In genomic region chr18:2895391-2895790, GRCh38 we compare ENCODE assay signal across 21 cellular contexts. TPM values are rescaled to one million over a fixed set of nuclear protein-coding genes. Genes with fewer than 3 reads are reported as not detected.
DNase-seq lines count a peak whose midpoint lies in the region; ATAC-seq and TF ChIP-seq lines count a peak whose summit lies in the region.
"Had no signal": no experiment of that assay in that cellular context is flagged by ENCODE, and none has a peak within 500 bp of the region (broad histone marks: within the 10 kb centered on the region; RNA-seq: fewer than 3 reads in every experiment).

No MANE protein-coding gene starts in this region.

- H3K36me3 Mint-ChIP-seq in activated CD8-positive, alpha-beta memory T cell treated with anti-CD3 and anti-CD28 coated beads, Interleukin-2, amount 10 ng/mL, durations not matched to agents 7 days and 5 days = peaks cover 2% of the 10 kb centered on the region
- peaks cover 30% of the 10 kb centered on the region for H3K36me3 Mint-ChIP-seq in Caco-2 (ENCODE audit: insufficient read depth, unreplicated experiment)
- H3K36me3 Mint-ChIP-seq in endothelial cell (ENCODE audit: low read depth, unreplicated experiment) = peaks cover 9% of the 10 kb centered on the region

- H3K27ac ChIP-seq in parathyroid adenoma = peak overlapping the region; percentile 87
- H3K27ac ChIP-seq: KMS-11 had no signal

- H3K9me3 ChIP-seq in Caco-2 (peaks cover 5% of the 10 kb centered on the region; the same call in 1 of the 2 replicates), parathyroid adenoma (ENCODE audit: control insufficient read depth, low read length) (no peaks in the 10 kb centered on the region)
- H3K9me3 ChIP-seq: HAP-1 had no signal

- no peak overlapping the region for H3K4me3 Mint-ChIP-seq in activated CD8-positive, alpha-beta memory T cell treated with anti-CD3 and anti-CD28 coated beads, Interleukin-2, amount 10 ng/mL, durations not matched to agents 7 days and 5 days
- H3K4me3 Mint-ChIP-seq in Caco-2 (ENCODE audit: unreplicated experiment) (no peak overlapping the region), endothelial cell (ENCODE audit: unreplicated experiment) (no peak overlapping the region)
- H3K4me3 Mint-ChIP-seq: CD8-positive, alpha-beta memory T cell had no signal

- CTCF ChIA-PET in activated CD8-positive, alpha-beta memory T cell treated with anti-CD3 and anti-CD28 coated beads, Interleukin-2, amount 10 ng/mL, durations not matched to agents 7 days and 5 days (lab: Charles Lee) = interaction anchor here (1.2 kb wide), 1 partner anchor 12 kb away, joined by 3 read pairs; no protein-coding TSS in a partner anchor
- CTCF ChIA-PET in Caco-2 (lab: Charles Lee) = interaction anchor here (0.6 kb wide), 1 partner anchor 42 kb away, joined by 3 read pairs; no protein-coding TSS in a partner anchor

- intact Hi-C loops in Caco-2 (cut with micrococcal nuclease; ENCODE audit: unreplicated experiment) = loop anchor here (2.0 kb wide), 1 partner anchor 41 kb away; no protein-coding TSS in a partner anchor

- H2AFZ ChIP-seq in parathyroid adenoma = no peak overlapping the region

- POLR2A ChIA-PET in Caco-2 (lab: Charles Lee) = no interaction called here

- no peak for ATAC-seq in activated CD8-positive, alpha-beta memory T cell treated with anti-CD3 and anti-CD28 coated beads, Interleukin-2, amount 10 ng/mL, durations not matched to agents 7 days and 5 days
- no peak for ATAC-seq in HG03045 (IDR thresholded peaks at IDR 0.05; ENCODE audit: unreplicated experiment)
- no peak for ATAC-seq in GM21515 (IDR thresholded peaks at IDR 0.05; ENCODE audit: unreplicated experiment)
- ATAC-seq in HG03571 (IDR thresholded peaks at IDR 0.05; ENCODE audit: unreplicated experiment) = no peak
- ATAC-seq: Panc1 had no signal

- H3K27me3 ChIP-seq in Caco-2 (replicated peaks; ENCODE audit: control insufficient read depth, insufficient read depth, low read length) (no peaks in the 10 kb centered on the region), parathyroid adenoma (ENCODE audit: control insufficient read depth, insufficient read depth, low read length) (no peaks in the 10 kb centered on the region)

- H3K79me2 ChIP-seq in parathyroid adenoma = peaks cover 46% of the 10 kb centered on the region

- no peak overlapping the region for H3K27ac Mint-ChIP-seq in activated CD8-positive, alpha-beta memory T cell treated with anti-CD3 and anti-CD28 coated beads, Interleukin-2, amount 10 ng/mL, durations not matched to agents 7 days and 5 days
- H3K27ac Mint-ChIP-seq in Caco-2 (ENCODE audit: unreplicated experiment) (peak overlapping the region; percentile 90), endothelial cell (ENCODE audit: unreplicated experiment) (peak overlapping the region; percentile 20)

- H3K4me2 ChIP-seq in parathyroid adenoma (ENCODE audit: low read length) = no peak overlapping the region
- H3K4me2 ChIP-seq: KMS-11 had no signal

- H3K4me3 ChIP-seq in Caco-2 (ENCODE audit: low read depth, low read length) (no peak overlapping the region), parathyroid adenoma (ENCODE audit: low read depth, low read length) (no peak overlapping the region)
- H3K4me3 ChIP-seq: HAP-1 had no signal

- H3K9ac ChIP-seq in parathyroid adenoma = no peak overlapping the region
- H3K9ac ChIP-seq: KMS-11 had no signal

- H3K4me1 ChIP-seq in Caco-2 (peaks cover 34% of the 10 kb centered on the region), parathyroid adenoma (peaks cover 87% of the 10 kb centered on the region)

- peak; percentile 20 for DNase-seq in activated CD8-positive, alpha-beta memory T cell treated with anti-CD3 and anti-CD28 coated beads, Interleukin-2, amount 50 U/mL, for 48 hours
- DNase-seq in activated CD8-positive, alpha-beta memory T cell treated with anti-CD3 and anti-CD28 coated beads, Interleukin-2, amount 10 ng/mL, durations not matched to agents 7 days and 5 days = no peak
- DNase-seq in Caco-2 (no peak), endothelial cell (ENCODE audit: low spot score) (no peak)
- DNase-seq: AML-193; C1 segment of cervical spinal cord; CD8-positive, alpha-beta memory T cell; GDM1; NCI-H1092 treated with DMSO at 0.1 percent for 48 hours; NCI-H1436 treated with DMSO at 0.1 percent for 48 hours; NCI-H2029; NCI-H2227 treated with DMSO at 0.1 percent for 48 hours; NCI-H510A; NCI-H748 treated with DMSO at 0.1 percent for 48 hours had no signal

- H3K36me3 ChIP-seq in Caco-2 (ENCODE audit: control insufficient read depth, insufficient read depth, low read length) (no peaks in the 10 kb centered on the region), parathyroid adenoma (ENCODE audit: control insufficient read depth, insufficient read depth, low read length) (no peaks in the 10 kb centered on the region)
- H3K36me3 ChIP-seq: HAP-1 had no signal

- TF ChIP-seq CTCF in Caco-2 (IDR thresholded peaks at IDR 0.05; ENCODE audit: insufficient read depth in 1 of 2, low read depth in 1 of 2, low read length in 1 of 2, severe bottlenecking in 1 of 2, unreplicated experiment in 1 of 2) (no peak), endothelial cell (IDR thresholded peaks at IDR 0.05; ENCODE audit: unreplicated experiment) (no peak), parathyroid adenoma (IDR thresholded peaks at IDR 0.05) (no peak)

- no peaks in the 10 kb centered on the region for H3K9me3 Mint-ChIP-seq in activated CD8-positive, alpha-beta memory T cell treated with anti-CD3 and anti-CD28 coated beads, Interleukin-2, amount 10 ng/mL, durations not matched to agents 7 days and 5 days (ENCODE audit: low read depth)
- H3K9me3 Mint-ChIP-seq in Caco-2 (ENCODE audit: unreplicated experiment) = peaks cover 9% of the 10 kb centered on the region
- no peaks in the 10 kb centered on the region for H3K9me3 Mint-ChIP-seq in endothelial cell (ENCODE audit: unreplicated experiment)
- H3K9me3 Mint-ChIP-seq: CD8-positive, alpha-beta memory T cell had no signal

- no peaks in the 10 kb centered on the region for H3K27me3 Mint-ChIP-seq in activated CD8-positive, alpha-beta memory T cell treated with anti-CD3 and anti-CD28 coated beads, Interleukin-2, amount 10 ng/mL, durations not matched to agents 7 days and 5 days
- H3K27me3 Mint-ChIP-seq in Caco-2 (ENCODE audit: insufficient read depth, unreplicated experiment) = no peaks in the 10 kb centered on the region
- H3K27me3 Mint-ChIP-seq in endothelial cell (ENCODE audit: unreplicated experiment) = peaks cover 9% of the 10 kb centered on the region

- peaks cover 18% of the 10 kb centered on the region for H3K4me1 Mint-ChIP-seq in activated CD8-positive, alpha-beta memory T cell treated with anti-CD3 and anti-CD28 coated beads, Interleukin-2, amount 10 ng/mL, durations not matched to agents 7 days and 5 days
- H3K4me1 Mint-ChIP-seq in Caco-2 (ENCODE audit: low read depth, unreplicated experiment) (peaks cover 20% of the 10 kb centered on the region), endothelial cell (ENCODE audit: unreplicated experiment) (peaks cover 7% of the 10 kb centered on the region)

- no TSS peak for BruUV-seq in Caco-2 (replicated peaks; lab: Mats Ljungman, UMichigan)

RNA-seq across cellular contexts. Expression of gene EMILIN2, which starts 48.6 kb away (rescaled TPM):
- total RNA-seq in activated CD8-positive, alpha-beta memory T cell treated with anti-CD3 and anti-CD28 coated beads, Interleukin-2, amount 10 ng/mL, durations not matched to agents 7 days and 5 days = 10 to 100 TPM; 17.3 to 19.0 TPM
- total RNA-seq in Caco-2 (2022) (41.6 and 53.4 TPM in 2 replicates), endothelial cell (ENCODE audit: unreplicated experiment) (6.8 TPM)
